20 cellular contexts compared by ENCODE assay signal in the genomic region with DNA sequence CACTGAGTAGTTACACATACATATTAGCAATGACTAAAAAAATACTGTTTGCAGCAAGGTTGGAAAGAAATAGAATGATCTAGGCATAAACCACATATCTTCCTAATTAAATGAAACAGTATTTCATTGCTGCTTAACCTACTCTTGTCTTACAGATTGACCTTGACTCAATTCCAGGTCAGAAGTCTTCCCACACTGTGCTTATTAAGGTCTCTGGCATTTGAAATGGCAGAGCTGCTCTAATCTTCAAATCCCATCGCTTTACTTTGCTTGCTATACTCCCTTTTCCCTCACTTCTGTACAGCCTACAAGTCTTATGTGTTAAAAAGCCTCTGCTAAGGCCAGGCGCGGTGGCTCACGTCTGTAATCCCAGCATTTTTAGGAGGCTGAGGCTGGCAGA.
"Had no signal": no experiment of that assay in that cellular context is flagged by ENCODE, and none has a peak within 500 bp of the region (broad histone marks: within the 10 kb centered on the region; RNA-seq: fewer than 3 reads in every experiment).

No MANE protein-coding gene starts in this region.

- H3K36me3 ChIP-seq: ascending aorta, gastrocnemius medialis, heart right ventricle, left lung, sigmoid colon, suprapubic skin had no signal

- H3K36me3 Mint-ChIP-seq: activated CD4-positive, alpha-beta memory T cell treated with anti-CD3 and anti-CD28 coated beads for 36 hours had no signal

- H3K27me3 ChIP-seq: ascending aorta, left lung, sigmoid colon, suprapubic skin had no signal

- H3K9me3 Mint-ChIP-seq: activated CD4-positive, alpha-beta memory T cell treated with anti-CD3 and anti-CD28 coated beads for 36 hours; dendritic cell treated with granulocyte-macrophage colony-stimulating factor and Interleukin-4, amounts not matched to agents 40 ng/mL and 50 ng/mL, for 4 days; effector memory CD8-positive, alpha-beta T cell; nephron had no signal

- DNase-seq: activated CD4-positive, alpha-beta memory T cell treated with anti-CD3 and anti-CD28 coated beads for 36 hours; activated CD4-positive, CD25-positive, alpha-beta regulatory T cell treated with anti-CD3 and anti-CD28 coated beads, Interleukin-2, amount 50 U/mL, for 72 hours; activated gamma-delta T cell; activated T-cell treated with anti-CD3 and anti-CD28 coated beads, Interleukin-2, amount 50 U/mL, for 48 hours; effector memory CD8-positive, alpha-beta T cell; gastrocnemius medialis; heart right ventricle; left lung; mesenchymal stem cell; psoas muscle; sigmoid colon; stimulated activated CD4-positive, alpha-beta T cell treated with anti-CD3 and anti-CD28 coated beads, Interleukin-12 subunit alpha, Interleukin-12 subunit beta, amount 100 ng/mL, for 4 hours; stimulated activated naive CD4-positive, alpha-beta T cell treated with Interleukin-2 at 50 U/mL for 16 hours had no signal

- H3K4me1 ChIP-seq: ascending aorta, gastrocnemius medialis, heart right ventricle, left lung, psoas muscle, sigmoid colon, suprapubic skin had no signal

- H3K4me3 Mint-ChIP-seq: activated CD4-positive, alpha-beta memory T cell treated with anti-CD3 and anti-CD28 coated beads for 36 hours; activated naive CD8-positive, alpha-beta T cell; dendritic cell treated with granulocyte-macrophage colony-stimulating factor and Interleukin-4, amounts not matched to agents 40 ng/mL and 50 ng/mL, for 4 days; effector memory CD8-positive, alpha-beta T cell; nephron; type B pancreatic cell had no signal

- H3K27ac ChIP-seq: ascending aorta, epithelial cell of prostate, gastrocnemius medialis, heart right ventricle, left lung, psoas muscle, sigmoid colon, suprapubic skin had no signal

- H3K9me3 ChIP-seq: ascending aorta, gastrocnemius medialis, heart right ventricle, left lung, psoas muscle, sigmoid colon, suprapubic skin had no signal

- H3K27ac Mint-ChIP-seq: activated CD4-positive, alpha-beta memory T cell treated with anti-CD3 and anti-CD28 coated beads for 36 hours; activated naive CD8-positive, alpha-beta T cell; dendritic cell treated with granulocyte-macrophage colony-stimulating factor and Interleukin-4, amounts not matched to agents 40 ng/mL and 50 ng/mL, for 4 days; effector memory CD8-positive, alpha-beta T cell; nephron; type B pancreatic cell had no signal

- H3K27me3 Mint-ChIP-seq: activated CD4-positive, alpha-beta memory T cell treated with anti-CD3 and anti-CD28 coated beads for 36 hours; activated naive CD8-positive, alpha-beta T cell; dendritic cell treated with granulocyte-macrophage colony-stimulating factor and Interleukin-4, amounts not matched to agents 40 ng/mL and 50 ng/mL, for 4 days; effector memory CD8-positive, alpha-beta T cell; type B pancreatic cell had no signal

- H3K4me3 ChIP-seq: ascending aorta, gastrocnemius medialis, heart right ventricle, left lung, psoas muscle, sigmoid colon, suprapubic skin had no signal
